In the genomic region with DNA sequence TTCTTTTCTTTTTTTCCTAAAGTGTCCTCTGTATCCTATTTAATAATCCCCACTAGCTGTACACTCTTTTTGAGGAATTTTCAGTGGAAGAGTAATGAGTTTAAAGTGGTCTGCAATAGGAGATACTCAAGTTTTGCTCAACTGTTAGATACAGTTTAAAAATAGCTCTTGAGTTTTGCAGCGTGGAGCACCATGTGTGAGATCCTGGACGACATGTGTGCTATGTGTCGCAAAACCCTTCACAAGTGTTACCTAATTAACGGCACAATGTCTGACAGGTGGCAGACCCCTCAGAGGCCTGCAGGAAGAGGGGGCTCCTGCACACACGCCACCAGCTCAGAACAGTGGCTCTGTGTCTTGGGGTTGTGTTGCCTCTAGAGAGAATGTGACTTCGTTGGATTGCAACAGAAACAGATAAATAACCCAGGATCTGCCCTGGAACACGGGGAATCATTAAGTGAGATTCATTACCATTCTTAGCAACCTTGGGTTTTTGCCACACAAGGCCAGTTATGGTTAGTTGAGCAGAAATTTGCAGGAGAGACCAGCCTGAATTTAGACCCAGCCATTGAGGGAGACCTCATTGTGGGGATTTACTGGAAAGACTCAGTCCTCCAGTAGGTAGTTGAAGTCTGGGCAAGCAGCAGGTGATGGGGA, we compare ENCODE assay signal across 1 cellular context.
TF ChIP-seq lines count a peak whose summit lies in the region.

No MANE protein-coding gene starts in this region.

TF ChIP-seq in IMR-90, 13 proteins besides CTCF, POLR2A, EP300 and RAD21:
- TF ChIP-seq CEBPB (IDR thresholded peaks at IDR 0.05; ENCODE audit: low read depth, low read length): no peak
- TF ChIP-seq, protein P1, sequence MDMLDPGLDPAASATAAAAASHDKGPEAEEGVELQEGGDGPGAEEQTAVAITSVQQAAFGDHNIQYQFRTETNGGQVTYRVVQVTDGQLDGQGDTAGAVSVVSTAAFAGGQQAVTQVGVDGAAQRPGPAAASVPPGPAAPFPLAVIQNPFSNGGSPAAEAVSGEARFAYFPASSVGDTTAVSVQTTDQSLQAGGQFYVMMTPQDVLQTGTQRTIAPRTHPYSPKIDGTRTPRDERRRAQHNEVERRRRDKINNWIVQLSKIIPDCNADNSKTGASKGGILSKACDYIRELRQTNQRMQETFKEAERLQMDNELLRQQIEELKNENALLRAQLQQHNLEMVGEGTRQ (IDR thresholded peaks at IDR 0.05; ENCODE audit: low read depth, low read length): no peak
- no peak for TF ChIP-seq BHLHE40 (IDR thresholded peaks at IDR 0.05; ENCODE audit: low read depth, low read length)
- no peak for TF ChIP-seq MAZ (IDR thresholded peaks at IDR 0.05; ENCODE audit: borderline replicate concordance, low read depth, low read length)
- no peak for TF ChIP-seq MAFK (IDR thresholded peaks at IDR 0.05; ENCODE audit: low read depth, low read length)
- TF ChIP-seq RCOR1 (IDR thresholded peaks at IDR 0.05; ENCODE audit: insufficient replicate concordance, low read length): no peak
- TF ChIP-seq RFX5 (IDR thresholded peaks at IDR 0.05; ENCODE audit: low read depth, low read length): no peak
- TF ChIP-seq NFE2L2 (IDR thresholded peaks at IDR 0.05; ENCODE audit: low read depth, low read length): no peak
- TF ChIP-seq, protein P2, sequence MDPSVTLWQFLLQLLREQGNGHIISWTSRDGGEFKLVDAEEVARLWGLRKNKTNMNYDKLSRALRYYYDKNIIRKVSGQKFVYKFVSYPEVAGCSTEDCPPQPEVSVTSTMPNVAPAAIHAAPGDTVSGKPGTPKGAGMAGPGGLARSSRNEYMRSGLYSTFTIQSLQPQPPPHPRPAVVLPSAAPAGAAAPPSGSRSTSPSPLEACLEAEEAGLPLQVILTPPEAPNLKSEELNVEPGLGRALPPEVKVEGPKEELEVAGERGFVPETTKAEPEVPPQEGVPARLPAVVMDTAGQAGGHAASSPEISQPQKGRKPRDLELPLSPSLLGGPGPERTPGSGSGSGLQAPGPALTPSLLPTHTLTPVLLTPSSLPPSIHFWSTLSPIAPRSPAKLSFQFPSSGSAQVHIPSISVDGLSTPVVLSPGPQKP (IDR thresholded peaks at IDR 0.05; ENCODE audit: borderline replicate concordance, low read depth, low read length): no peak
- TF ChIP-seq CHD1 (IDR thresholded peaks at IDR 0.05; ENCODE audit: low read depth, low read length): no peak
- TF ChIP-seq FOS (IDR thresholded peaks at IDR 0.05; ENCODE audit: low read depth, low read length): no peak
- TF ChIP-seq SMC3 (IDR thresholded peaks at IDR 0.05; ENCODE audit: low read depth, low read length): no peak
- no peak for TF ChIP-seq MXI1 (IDR thresholded peaks at IDR 0.05; ENCODE audit: borderline replicate concordance, low read depth, low read length)
TF ChIP-seq in IMR-90: peak in this region for 0.
